Comparison of ENCODE assay signal across 19 cellular contexts in the genomic region with DNA sequence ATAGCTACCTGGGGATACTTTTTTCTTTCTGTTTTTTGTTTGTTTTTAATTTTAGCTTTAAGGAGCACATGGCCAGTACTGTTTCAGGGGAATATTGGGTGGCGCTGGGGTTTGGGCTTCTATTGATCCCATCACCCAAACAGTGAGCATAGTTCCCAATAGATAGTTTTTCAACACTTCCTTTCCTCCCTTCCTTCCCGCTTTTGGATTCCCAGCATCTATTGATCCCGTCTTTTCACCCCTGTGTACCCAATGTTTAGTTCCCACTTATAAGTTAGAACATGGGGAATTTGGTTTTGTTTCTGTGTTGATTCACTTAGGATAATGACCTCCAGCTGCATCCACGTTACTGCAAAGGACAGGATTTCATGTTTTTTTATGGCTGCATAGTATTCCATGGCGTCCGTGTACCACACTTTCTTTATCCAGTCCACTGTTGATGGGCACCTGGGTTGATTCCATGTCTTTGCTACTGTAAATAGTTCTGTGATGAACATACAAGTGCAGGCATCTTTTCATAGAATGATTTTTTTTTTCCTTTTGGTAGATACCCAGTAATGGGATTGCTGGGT. TPM values are rescaled to one million over a fixed set of nuclear protein-coding genes. Genes with fewer than 3 reads are reported as not detected.
DNase-seq lines count a peak whose midpoint lies in the region; ATAC-seq and TF ChIP-seq lines count a peak whose summit lies in the region.
"Had no signal": no experiment of that assay in that cellular context is flagged by ENCODE, and none has a peak within 500 bp of the region (broad histone marks: within the 10 kb centered on the region; RNA-seq: fewer than 3 reads in every experiment).

No MANE protein-coding gene starts in this region.

- no peak overlapping the region for H3K4me3 ChIP-seq in CD8-positive, alpha-beta memory T cell (ENCODE audit: low read length)
- H3K4me3 ChIP-seq: GM23338, PC-9 had no signal

- no peak for ATAC-seq in activated CD4-positive, alpha-beta T cell treated with anti-CD3 and anti-CD28 coated beads for 36 hours
- no peak for ATAC-seq in effector memory CD8-positive, alpha-beta T cell (replicated peaks)
- no peak for ATAC-seq in stimulated activated effector memory CD8-positive, alpha-beta T cell treated with anti-CD3 and anti-CD28 coated beads, Interleukin-12 subunit alpha, Interleukin-12 subunit beta, amount 100 ng/mL, for 72 hours
- ATAC-seq in foreskin keratinocyte, result no peak
- no peak for ATAC-seq in activated CD8-positive, alpha-beta memory T cell treated with anti-CD3 and anti-CD28 coated beads, Interleukin-2, amount 10 ng/mL, durations not matched to agents 7 days and 5 days
- ATAC-seq: GM23338 had no signal

- H3K27ac ChIP-seq in CD8-positive, alpha-beta memory T cell (ENCODE audit: low read depth, low read length), result no peak overlapping the region
- no peak overlapping the region for H3K27ac ChIP-seq in foreskin keratinocyte
- H3K27ac ChIP-seq: PC-9 had no signal

- H3K27me3 ChIP-seq in CD8-positive, alpha-beta memory T cell (ENCODE audit: insufficient read depth, low read length, poor library complexity, severe bottlenecking), result no peaks in the 10 kb centered on the region
- no peaks in the 10 kb centered on the region for H3K27me3 ChIP-seq in foreskin keratinocyte

- no peak overlapping the region for H3K4me3 Mint-ChIP-seq in activated CD4-positive, alpha-beta T cell treated with anti-CD3 and anti-CD28 coated beads for 36 hours
- peak overlapping the region in 1 of 7 donors; percentile 56 for H3K4me3 Mint-ChIP-seq in CD8-positive, alpha-beta memory T cell
- no peak overlapping the region for H3K4me3 Mint-ChIP-seq in effector memory CD8-positive, alpha-beta T cell
- H3K4me3 Mint-ChIP-seq in stimulated activated effector memory CD8-positive, alpha-beta T cell treated with anti-CD3 and anti-CD28 coated beads, Interleukin-12 subunit alpha, Interleukin-12 subunit beta, amount 100 ng/mL, for 72 hours, result no peak overlapping the region
- H3K4me3 Mint-ChIP-seq in activated CD8-positive, alpha-beta memory T cell treated with anti-CD3 and anti-CD28 coated beads, Interleukin-2, amount 10 ng/mL, durations not matched to agents 7 days and 5 days, result no peak overlapping the region
- H3K4me3 Mint-ChIP-seq: GM23338 had no signal

- intact Hi-C loops in activated CD4-positive, alpha-beta T cell treated with anti-CD3 and anti-CD28 coated beads for 36 hours (cut with DNase I, micrococcal nuclease), result no loop called here

- no peak for TF ChIP-seq CTCF in foreskin keratinocyte (conservative IDR thresholded peaks at IDR 0.05)

- H3K9me3 ChIP-seq in CD8-positive, alpha-beta memory T cell (ENCODE audit: low read length), result no peaks in the 10 kb centered on the region

- peaks cover 3% of the 10 kb centered on the region for H3K9me3 Mint-ChIP-seq in activated CD4-positive, alpha-beta T cell treated with anti-CD3 and anti-CD28 coated beads for 36 hours (ENCODE audit: low read depth)
- H3K9me3 Mint-ChIP-seq in CD8-positive, alpha-beta memory T cell, result no peaks in the 10 kb centered on the region
- no peaks in the 10 kb centered on the region for H3K9me3 Mint-ChIP-seq in effector memory CD8-positive, alpha-beta T cell
- peaks cover 4% of the 10 kb centered on the region for H3K9me3 Mint-ChIP-seq in stimulated activated effector memory CD8-positive, alpha-beta T cell treated with anti-CD3 and anti-CD28 coated beads, Interleukin-12 subunit alpha, Interleukin-12 subunit beta, amount 100 ng/mL, for 72 hours
- no peaks in the 10 kb centered on the region for H3K9me3 Mint-ChIP-seq in activated CD8-positive, alpha-beta memory T cell treated with anti-CD3 and anti-CD28 coated beads, Interleukin-2, amount 10 ng/mL, durations not matched to agents 7 days and 5 days (ENCODE audit: low read depth)

- H3K27me3 Mint-ChIP-seq in activated CD4-positive, alpha-beta T cell treated with anti-CD3 and anti-CD28 coated beads for 36 hours, result no peaks in the 10 kb centered on the region
- no peaks in the 10 kb centered on the region for H3K27me3 Mint-ChIP-seq in CD8-positive, alpha-beta memory T cell
- H3K27me3 Mint-ChIP-seq in effector memory CD8-positive, alpha-beta T cell, result no peaks in the 10 kb centered on the region
- no peaks in the 10 kb centered on the region for H3K27me3 Mint-ChIP-seq in activated CD8-positive, alpha-beta memory T cell treated with anti-CD3 and anti-CD28 coated beads, Interleukin-2, amount 10 ng/mL, durations not matched to agents 7 days and 5 days

- POLR2A ChIA-PET in activated CD4-positive, alpha-beta T cell treated with anti-CD3 and anti-CD28 coated beads for 36 hours (lab: Charles Lee), result no interaction called here
- POLR2A ChIA-PET in CD8-positive, alpha-beta memory T cell (lab: Charles Lee), result no interaction called here

- peak overlapping the region; percentile 3 for H3K27ac Mint-ChIP-seq in activated CD4-positive, alpha-beta T cell treated with anti-CD3 and anti-CD28 coated beads for 36 hours
- peak overlapping the region in 5 of 8 donors; percentile 16 to 82 (median 61) for H3K27ac Mint-ChIP-seq in CD8-positive, alpha-beta memory T cell
- H3K27ac Mint-ChIP-seq in effector memory CD8-positive, alpha-beta T cell, result peak overlapping the region; percentile 33 to 75
- peak overlapping the region; percentile 67 for H3K27ac Mint-ChIP-seq in stimulated activated effector memory CD8-positive, alpha-beta T cell treated with anti-CD3 and anti-CD28 coated beads, Interleukin-12 subunit alpha, Interleukin-12 subunit beta, amount 100 ng/mL, for 72 hours
- no peak overlapping the region for H3K27ac Mint-ChIP-seq in activated CD8-positive, alpha-beta memory T cell treated with anti-CD3 and anti-CD28 coated beads, Interleukin-2, amount 10 ng/mL, durations not matched to agents 7 days and 5 days
- H3K27ac Mint-ChIP-seq: GM23338 had no signal

- CTCF ChIA-PET in activated CD4-positive, alpha-beta T cell treated with anti-CD3 and anti-CD28 coated beads for 36 hours (lab: Charles Lee), result interaction anchor here (0.6 to 1.6 kb wide), 8 partner anchors 12 to 1428 kb away, joined by 3 to 9 read pairs (median 3); a partner anchor contains a TSS
- CTCF ChIA-PET in CD8-positive, alpha-beta memory T cell (lab: Charles Lee), result interaction anchor here (1.2 to 1.4 kb wide), 3 partner anchors 8 to 22 kb away, joined by 3 to 4 read pairs (median 4); no protein-coding TSS in a partner anchor
- CTCF ChIA-PET in activated CD8-positive, alpha-beta memory T cell treated with anti-CD3 and anti-CD28 coated beads, Interleukin-2, amount 10 ng/mL, durations not matched to agents 7 days and 5 days (lab: Charles Lee), result interaction anchor here (1.0 to 1.9 kb wide), 6 partner anchors 10 to 34 kb away, joined by 3 to 12 read pairs (median 4); no protein-coding TSS in a partner anchor

- peaks cover 20% of the 10 kb centered on the region for H3K4me1 ChIP-seq in CD8-positive, alpha-beta memory T cell (ENCODE audit: insufficient read depth, low read length)
- H3K4me1 ChIP-seq in foreskin keratinocyte, result peaks cover 17% of the 10 kb centered on the region

- peaks cover 35% of the 10 kb centered on the region for H3K36me3 Mint-ChIP-seq in activated CD4-positive, alpha-beta T cell treated with anti-CD3 and anti-CD28 coated beads for 36 hours (ENCODE audit: low read depth)
- peaks cover 13 to 54% (median 19%) of the 10 kb centered on the region in 3 donors for H3K36me3 Mint-ChIP-seq in CD8-positive, alpha-beta memory T cell
- peaks cover 14% of the 10 kb centered on the region for H3K36me3 Mint-ChIP-seq in effector memory CD8-positive, alpha-beta T cell (ENCODE audit: insufficient read depth)
- peaks cover 63% of the 10 kb centered on the region for H3K36me3 Mint-ChIP-seq in stimulated activated effector memory CD8-positive, alpha-beta T cell treated with anti-CD3 and anti-CD28 coated beads, Interleukin-12 subunit alpha, Interleukin-12 subunit beta, amount 100 ng/mL, for 72 hours
- H3K36me3 Mint-ChIP-seq in activated CD8-positive, alpha-beta memory T cell treated with anti-CD3 and anti-CD28 coated beads, Interleukin-2, amount 10 ng/mL, durations not matched to agents 7 days and 5 days, result peaks cover 48% of the 10 kb centered on the region

- peaks cover 19% of the 10 kb centered on the region for H3K36me3 ChIP-seq in CD8-positive, alpha-beta memory T cell (ENCODE audit: insufficient read depth, low read length)

- no peak for DNase-seq in activated CD4-positive, alpha-beta T cell treated with anti-CD3 and anti-CD28 coated beads for 36 hours
- no peak for DNase-seq in activated CD4-positive, alpha-beta T cell treated with anti-CD3 and anti-CD28 coated beads for 4 hours
- no peak for DNase-seq in CD8-positive, alpha-beta memory T cell
- DNase-seq in effector memory CD8-positive, alpha-beta T cell, result no peak
- no peak for DNase-seq in stimulated activated effector memory CD8-positive, alpha-beta T cell treated with anti-CD3 and anti-CD28 coated beads, Interleukin-12 subunit alpha, Interleukin-12 subunit beta, amount 100 ng/mL, for 72 hours (ENCODE audit: low spot score in 2 of 2)
- DNase-seq in foreskin keratinocyte (no peak), kidney tubule cell (ENCODE audit: low spot score) (no peak)
- DNase-seq in activated CD8-positive, alpha-beta memory T cell treated with anti-CD3 and anti-CD28 coated beads, Interleukin-2, amount 10 ng/mL, durations not matched to agents 7 days and 5 days, result no peak
- DNase-seq: 8988T, COR-L47, DMS153, KBM-7, NCI-H1048, NCI-H146, NCI-H2081, NCI-H510A, NCI-H82, PC-9 had no signal

- peaks cover 28% of the 10 kb centered on the region for H3K4me1 Mint-ChIP-seq in activated CD4-positive, alpha-beta T cell treated with anti-CD3 and anti-CD28 coated beads for 36 hours
- peaks cover 20 to 34% (median 23%) of the 10 kb centered on the region in 3 donors for H3K4me1 Mint-ChIP-seq in CD8-positive, alpha-beta memory T cell
- H3K4me1 Mint-ChIP-seq in effector memory CD8-positive, alpha-beta T cell (ENCODE audit: low read depth in 2 of 2), result peaks cover 16 to 30% of the 10 kb centered on the region in 2 donors
- H3K4me1 Mint-ChIP-seq in stimulated activated effector memory CD8-positive, alpha-beta T cell treated with anti-CD3 and anti-CD28 coated beads, Interleukin-12 subunit alpha, Interleukin-12 subunit beta, amount 100 ng/mL, for 72 hours, result peaks cover 38% of the 10 kb centered on the region
- peaks cover 39% of the 10 kb centered on the region for H3K4me1 Mint-ChIP-seq in activated CD8-positive, alpha-beta memory T cell treated with anti-CD3 and anti-CD28 coated beads, Interleukin-2, amount 10 ng/mL, durations not matched to agents 7 days and 5 days

RNA-seq across cellular contexts. Expression of a gene that starts 20.1 kb away (rescaled TPM):
- total RNA-seq in activated CD4-positive, alpha-beta T cell treated with anti-CD3 and anti-CD28 coated beads for 36 hours, result 10 to 100 TPM; 40.7 to 44.2 TPM
- total RNA-seq in CD8-positive, alpha-beta memory T cell, result 10 to 100 TPM; 15.6 to 18.5 TPM
- 53.5 TPM for polyA plus RNA-seq in CD8-positive, alpha-beta memory T cell
- 17.6 and 27.1 TPM in 2 replicates for total RNA-seq in foreskin keratinocyte
- polyA plus RNA-seq in foreskin keratinocyte, result 22.8 and 34.0 TPM in 2 replicates
- total RNA-seq in activated CD8-positive, alpha-beta memory T cell treated with anti-CD3 and anti-CD28 coated beads, Interleukin-2, amount 10 ng/mL, durations not matched to agents 7 days and 5 days, result 10 to 100 TPM; 11.9 to 14.5 TPM

RNA-seq across cellular contexts. Expression of a gene that starts 48.5 kb away (rescaled TPM):
- 10 to 100 TPM; 17.4 to 19.3 TPM for total RNA-seq in activated CD4-positive, alpha-beta T cell treated with anti-CD3 and anti-CD28 coated beads for 36 hours
- total RNA-seq in CD8-positive, alpha-beta memory T cell, result 10 to 100 TPM; 21.7 to 22.1 TPM
- 25.1 TPM for polyA plus RNA-seq in CD8-positive, alpha-beta memory T cell
- total RNA-seq in foreskin keratinocyte, result 18.6 and 18.8 TPM in 2 replicates
- 9.1 and 9.3 TPM in 2 replicates for polyA plus RNA-seq in foreskin keratinocyte
- 10 to 100 TPM; 26.6 to 29.6 TPM for total RNA-seq in activated CD8-positive, alpha-beta memory T cell treated with anti-CD3 and anti-CD28 coated beads, Interleukin-2, amount 10 ng/mL, durations not matched to agents 7 days and 5 days

RNA-seq across cellular contexts. Expression of a gene that starts 48.5 kb away (rescaled TPM):
- total RNA-seq in activated CD4-positive, alpha-beta T cell treated with anti-CD3 and anti-CD28 coated beads for 36 hours, result 10 to 100 TPM; 36.2 to 41.3 TPM
- 10 to 100 TPM; 62.1 to 66.0 TPM for total RNA-seq in CD8-positive, alpha-beta memory T cell
- polyA plus RNA-seq in CD8-positive, alpha-beta memory T cell, result 86.0 TPM
- total RNA-seq in foreskin keratinocyte, result 57.6 and 59.0 TPM in 2 replicates
- polyA plus RNA-seq in foreskin keratinocyte, result 81.3 and 86.5 TPM in 2 replicates
- 10 to 100 TPM; 55.2 to 56.0 TPM for total RNA-seq in activated CD8-positive, alpha-beta memory T cell treated with anti-CD3 and anti-CD28 coated beads, Interleukin-2, amount 10 ng/mL, durations not matched to agents 7 days and 5 days
